In genomic region chr21:36129219-36129618, GRCh38 we compare ENCODE assay signal across 1 cellular context.
TF ChIP-seq lines count a peak whose summit lies in the region.

No MANE protein-coding gene starts in this region.

TF ChIP-seq in H1, 55 proteins besides CTCF, POLR2A, EP300 and RAD21:
- TF ChIP-seq NANOG (IDR thresholded peaks at IDR 0.05; ENCODE audit: insufficient read depth, low read depth, low read length, poor library complexity, severe bottlenecking) (no peak), RBBP5 (IDR thresholded peaks at IDR 0.05; ENCODE audit: borderline replicate concordance, low read depth, low read length) (no peak), CBX8 (IDR thresholded peaks at IDR 0.05; ENCODE audit: borderline replicate concordance, low read depth, low read length) (no peak), TBP (IDR thresholded peaks at IDR 0.05; ENCODE audit: low read depth, low read length) (no peak), CREB1 (IDR thresholded peaks at IDR 0.05) (no peak), SIX5 (IDR thresholded peaks at IDR 0.05; ENCODE audit: low read depth, low read length) (no peak), TAF1 (IDR thresholded peaks at IDR 0.05; ENCODE audit: low read depth, low read length) (no peak), RNF2 (IDR thresholded peaks at IDR 0.05; ENCODE audit: borderline replicate concordance, low read depth, low read length, missing control alignments, poor library complexity, severe bottlenecking) (no peak), CBX5 (IDR thresholded peaks at IDR 0.05; ENCODE audit: low read depth, low read length) (no peak), SIRT6 (IDR thresholded peaks at IDR 0.05; ENCODE audit: low read length) (no peak), ZNF274 (IDR thresholded peaks at IDR 0.05; ENCODE audit: borderline replicate concordance, extremely low read depth, low read length) (no peak), BCL11A (IDR thresholded peaks at IDR 0.05; ENCODE audit: low read depth in 2 of 2, low read length in 2 of 2) (no peak)
- TF ChIP-seq, protein P1, sequence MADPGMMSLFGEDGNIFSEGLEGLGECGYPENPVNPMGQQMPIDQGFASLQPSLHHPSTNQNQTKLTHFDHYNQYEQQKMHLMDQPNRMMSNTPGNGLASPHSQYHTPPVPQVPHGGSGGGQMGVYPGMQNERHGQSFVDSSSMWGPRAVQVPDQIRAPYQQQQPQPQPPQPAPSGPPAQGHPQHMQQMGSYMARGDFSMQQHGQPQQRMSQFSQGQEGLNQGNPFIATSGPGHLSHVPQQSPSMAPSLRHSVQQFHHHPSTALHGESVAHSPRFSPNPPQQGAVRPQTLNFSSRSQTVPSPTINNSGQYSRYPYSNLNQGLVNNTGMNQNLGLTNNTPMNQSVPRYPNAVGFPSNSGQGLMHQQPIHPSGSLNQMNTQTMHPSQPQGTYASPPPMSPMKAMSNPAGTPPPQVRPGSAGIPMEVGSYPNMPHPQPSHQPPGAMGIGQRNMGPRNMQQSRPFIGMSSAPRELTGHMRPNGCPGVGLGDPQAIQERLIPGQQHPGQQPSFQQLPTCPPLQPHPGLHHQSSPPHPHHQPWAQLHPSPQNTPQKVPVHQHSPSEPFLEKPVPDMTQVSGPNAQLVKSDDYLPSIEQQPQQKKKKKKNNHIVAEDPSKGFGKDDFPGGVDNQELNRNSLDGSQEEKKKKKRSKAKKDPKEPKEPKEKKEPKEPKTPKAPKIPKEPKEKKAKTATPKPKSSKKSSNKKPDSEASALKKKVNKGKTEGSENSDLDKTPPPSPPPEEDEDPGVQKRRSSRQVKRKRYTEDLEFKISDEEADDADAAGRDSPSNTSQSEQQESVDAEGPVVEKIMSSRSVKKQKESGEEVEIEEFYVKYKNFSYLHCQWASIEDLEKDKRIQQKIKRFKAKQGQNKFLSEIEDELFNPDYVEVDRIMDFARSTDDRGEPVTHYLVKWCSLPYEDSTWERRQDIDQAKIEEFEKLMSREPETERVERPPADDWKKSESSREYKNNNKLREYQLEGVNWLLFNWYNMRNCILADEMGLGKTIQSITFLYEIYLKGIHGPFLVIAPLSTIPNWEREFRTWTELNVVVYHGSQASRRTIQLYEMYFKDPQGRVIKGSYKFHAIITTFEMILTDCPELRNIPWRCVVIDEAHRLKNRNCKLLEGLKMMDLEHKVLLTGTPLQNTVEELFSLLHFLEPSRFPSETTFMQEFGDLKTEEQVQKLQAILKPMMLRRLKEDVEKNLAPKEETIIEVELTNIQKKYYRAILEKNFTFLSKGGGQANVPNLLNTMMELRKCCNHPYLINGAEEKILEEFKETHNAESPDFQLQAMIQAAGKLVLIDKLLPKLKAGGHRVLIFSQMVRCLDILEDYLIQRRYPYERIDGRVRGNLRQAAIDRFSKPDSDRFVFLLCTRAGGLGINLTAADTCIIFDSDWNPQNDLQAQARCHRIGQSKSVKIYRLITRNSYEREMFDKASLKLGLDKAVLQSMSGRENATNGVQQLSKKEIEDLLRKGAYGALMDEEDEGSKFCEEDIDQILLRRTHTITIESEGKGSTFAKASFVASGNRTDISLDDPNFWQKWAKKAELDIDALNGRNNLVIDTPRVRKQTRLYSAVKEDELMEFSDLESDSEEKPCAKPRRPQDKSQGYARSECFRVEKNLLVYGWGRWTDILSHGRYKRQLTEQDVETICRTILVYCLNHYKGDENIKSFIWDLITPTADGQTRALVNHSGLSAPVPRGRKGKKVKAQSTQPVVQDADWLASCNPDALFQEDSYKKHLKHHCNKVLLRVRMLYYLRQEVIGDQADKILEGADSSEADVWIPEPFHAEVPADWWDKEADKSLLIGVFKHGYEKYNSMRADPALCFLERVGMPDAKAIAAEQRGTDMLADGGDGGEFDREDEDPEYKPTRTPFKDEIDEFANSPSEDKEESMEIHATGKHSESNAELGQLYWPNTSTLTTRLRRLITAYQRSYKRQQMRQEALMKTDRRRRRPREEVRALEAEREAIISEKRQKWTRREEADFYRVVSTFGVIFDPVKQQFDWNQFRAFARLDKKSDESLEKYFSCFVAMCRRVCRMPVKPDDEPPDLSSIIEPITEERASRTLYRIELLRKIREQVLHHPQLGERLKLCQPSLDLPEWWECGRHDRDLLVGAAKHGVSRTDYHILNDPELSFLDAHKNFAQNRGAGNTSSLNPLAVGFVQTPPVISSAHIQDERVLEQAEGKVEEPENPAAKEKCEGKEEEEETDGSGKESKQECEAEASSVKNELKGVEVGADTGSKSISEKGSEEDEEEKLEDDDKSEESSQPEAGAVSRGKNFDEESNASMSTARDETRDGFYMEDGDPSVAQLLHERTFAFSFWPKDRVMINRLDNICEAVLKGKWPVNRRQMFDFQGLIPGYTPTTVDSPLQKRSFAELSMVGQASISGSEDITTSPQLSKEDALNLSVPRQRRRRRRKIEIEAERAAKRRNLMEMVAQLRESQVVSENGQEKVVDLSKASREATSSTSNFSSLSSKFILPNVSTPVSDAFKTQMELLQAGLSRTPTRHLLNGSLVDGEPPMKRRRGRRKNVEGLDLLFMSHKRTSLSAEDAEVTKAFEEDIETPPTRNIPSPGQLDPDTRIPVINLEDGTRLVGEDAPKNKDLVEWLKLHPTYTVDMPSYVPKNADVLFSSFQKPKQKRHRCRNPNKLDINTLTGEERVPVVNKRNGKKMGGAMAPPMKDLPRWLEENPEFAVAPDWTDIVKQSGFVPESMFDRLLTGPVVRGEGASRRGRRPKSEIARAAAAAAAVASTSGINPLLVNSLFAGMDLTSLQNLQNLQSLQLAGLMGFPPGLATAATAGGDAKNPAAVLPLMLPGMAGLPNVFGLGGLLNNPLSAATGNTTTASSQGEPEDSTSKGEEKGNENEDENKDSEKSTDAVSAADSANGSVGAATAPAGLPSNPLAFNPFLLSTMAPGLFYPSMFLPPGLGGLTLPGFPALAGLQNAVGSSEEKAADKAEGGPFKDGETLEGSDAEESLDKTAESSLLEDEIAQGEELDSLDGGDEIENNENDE (IDR thresholded peaks at IDR 0.05; ENCODE audit: insufficient replicate concordance, low read length) = no peak
